ENCODE assay signal across 8 cellular contexts in the genomic region with DNA sequence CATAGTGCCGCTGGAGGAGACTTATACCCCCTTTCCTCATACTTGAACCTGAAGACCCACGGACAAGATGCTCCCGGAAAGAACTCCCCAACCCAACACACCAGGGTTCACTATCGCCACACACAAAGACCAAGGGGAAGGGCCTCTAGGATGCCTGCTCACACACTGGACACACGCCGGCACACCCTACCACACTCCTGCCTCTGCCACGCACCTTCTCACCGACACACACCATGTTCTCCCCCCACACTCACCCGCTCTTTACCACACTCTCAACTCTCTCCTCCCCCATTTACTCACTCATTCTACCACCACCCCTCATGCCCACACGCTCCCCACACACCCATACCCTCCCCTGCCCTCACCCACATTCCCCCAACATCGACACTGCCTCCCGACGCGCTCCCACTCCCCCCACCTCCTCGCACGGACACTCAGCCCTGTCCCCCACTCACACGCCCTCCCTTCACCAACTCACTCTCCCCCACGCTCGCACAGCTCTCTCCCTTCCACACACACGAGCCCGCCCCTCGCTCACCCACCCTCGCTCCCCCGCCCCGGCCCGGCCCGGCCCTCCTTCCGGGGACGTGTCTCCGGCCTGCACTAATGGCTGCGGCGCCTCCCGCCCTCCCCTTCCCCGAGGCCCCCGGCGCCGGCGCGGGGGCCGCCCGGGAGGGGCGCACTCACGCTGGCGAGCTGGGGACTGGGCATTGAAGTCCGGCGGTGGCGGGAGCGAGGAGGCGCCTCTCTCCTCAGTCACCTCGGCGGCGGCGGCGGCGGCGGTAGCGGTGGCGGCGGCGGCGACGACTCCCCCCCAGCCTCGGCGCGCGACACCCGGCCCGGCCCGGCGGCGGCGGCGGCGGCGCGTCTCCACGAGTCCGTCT. TPM values are rescaled to one million over a fixed set of nuclear protein-coding genes. Genes with fewer than 3 reads are reported as not detected.
A peak's percentile ranks its signal among the peaks of the same experiment; 100 is the strongest.
DNase-seq lines count a peak whose midpoint lies in the region; ATAC-seq, FAIRE-seq and TF ChIP-seq lines count a peak whose summit lies in the region.

No MANE protein-coding gene starts in this region.

- peak overlapping the region; percentile 98 to 99 for H3K4me3 Mint-ChIP-seq in CD14-positive monocyte

- dilution Hi-C loops in mammary epithelial cell (cut with HindIII; ENCODE audit: low sequenced_read_pairs) (no loop called here), keratinocyte (cut with MboI; ENCODE audit: extremely low pct_ligation_motif_present, low sequenced_read_pairs) (no loop called here)

- peak overlapping the region; percentile 91 to 99 (median 96) for H3K27ac Mint-ChIP-seq in CD14-positive monocyte

- no peaks in the 10 kb centered on the region for H3K27me3 Mint-ChIP-seq in CD14-positive monocyte (ENCODE audit: low read depth in 3 of 3)

- FAIRE-seq in keratinocyte (lab: Jason Lieb, UNC), result no peak

- H4K20me1 ChIP-seq in mammary epithelial cell (ENCODE audit: insufficient read depth, low read length), result no peaks in the 10 kb centered on the region
- H4K20me1 ChIP-seq in keratinocyte (ENCODE audit: control insufficient read depth, extremely low read depth, insufficient read depth, low read length), result peaks cover 13% of the 10 kb centered on the region

- ATAC-seq in GM19372 (IDR thresholded peaks at IDR 0.05; ENCODE audit: low read depth, unreplicated experiment), result peak; percentile 20

- H3K9ac ChIP-seq in mammary epithelial cell (ENCODE audit: insufficient read depth, low read length) (peak overlapping the region; percentile 88), keratinocyte (ENCODE audit: control insufficient read depth, extremely low read depth, insufficient read depth, low read length) (peak overlapping the region; percentile 97)

- intact Hi-C loops in CD14-positive monocyte (cut with micrococcal nuclease), result loop anchor here in 1 of 2 donors (1.0 to 5.0 kb wide), 3 partner anchors 8 to 400 kb away; a partner anchor contains a TSS
- intact Hi-C loops in mammary epithelial cell (cut with micrococcal nuclease), result loop anchor here (1.0 to 5.0 kb wide), 3 partner anchors 19 to 95 kb away; a partner anchor contains a TSS

- TF ChIP-seq CTCF in CD14-positive monocyte (IDR thresholded peaks at IDR 0.05) (no peak), WI38 (IDR thresholded peaks at IDR 0.05; ENCODE audit: low read depth, low read length) (no peak), mammary epithelial cell (conservative IDR thresholded peaks at IDR 0.05 in 1 of 2, IDR thresholded peaks at IDR 0.05 in 1 of 2; ENCODE audit: extremely low read depth in 1 of 2, insufficient read depth in 1 of 2, low read depth in 1 of 2, low read length in 2 of 2) (no peak), keratinocyte (optimal IDR thresholded peaks at IDR 0.05 in 1 of 3, IDR thresholded peaks at IDR 0.05 in 1 of 3, conservative IDR thresholded peaks at IDR 0.05 in 1 of 3; ENCODE audit: extremely low read depth in 1 of 3, insufficient read depth in 2 of 3, low read length in 3 of 3) (no peak)

- CTCF ChIA-PET in mammary epithelial cell (lab: Charles Lee; ENCODE audit: low non-redundant PET), result interaction anchor here (1.2 kb wide), 1 partner anchor 27 kb away, joined by 12 read pairs; no protein-coding TSS in a partner anchor

- H3K4me2 ChIP-seq in mammary epithelial cell (ENCODE audit: insufficient read depth, low read depth, low read length) (peak overlapping the region; percentile 91), keratinocyte (ENCODE audit: control insufficient read depth, extremely low read depth, insufficient read depth, low read depth, low read length) (peak overlapping the region; percentile 94)

- no peaks in the 10 kb centered on the region for H3K9me3 ChIP-seq in mammary epithelial cell (replicated peaks; ENCODE audit: insufficient read depth, low read length)
- H3K9me3 ChIP-seq in keratinocyte (ENCODE audit: control insufficient read depth, low read depth, low read length), result no peaks in the 10 kb centered on the region

- H3K9me3 Mint-ChIP-seq in CD14-positive monocyte, result no peaks in the 10 kb centered on the region

- peak overlapping the region; percentile 56 for H2AFZ ChIP-seq in mammary epithelial cell (ENCODE audit: low read depth, low read length)
- H2AFZ ChIP-seq in keratinocyte (ENCODE audit: control insufficient read depth, low read length), result peak overlapping the region; percentile 37

- H3K36me3 ChIP-seq in mammary epithelial cell (ENCODE audit: insufficient read depth, low read length) (no peaks in the 10 kb centered on the region), keratinocyte (ENCODE audit: control insufficient read depth in 2 of 2, extremely low read depth in 1 of 2, insufficient read depth in 2 of 2, low read length in 2 of 2) (no peaks in the 10 kb centered on the region)

- H3K27ac ChIP-seq in mammary epithelial cell (ENCODE audit: insufficient read depth, low read depth, low read length), result peak overlapping the region; percentile 86
- peak overlapping the region; percentile 96 for H3K27ac ChIP-seq in keratinocyte (ENCODE audit: control insufficient read depth, insufficient read depth, low read length)

- no TSS peak for BruUV-seq in mammary epithelial cell (replicated peaks; lab: Mats Ljungman, UMichigan)

- H3K79me2 ChIP-seq in mammary epithelial cell (ENCODE audit: insufficient read depth, low read length), result peaks cover 56% of the 10 kb centered on the region
- peaks cover 50% of the 10 kb centered on the region for H3K79me2 ChIP-seq in keratinocyte (ENCODE audit: control insufficient read depth, insufficient read depth, low read length)

- peaks cover 78% of the 10 kb centered on the region for H3K4me1 Mint-ChIP-seq in CD14-positive monocyte

- peaks cover 17 to 23% of the 10 kb centered on the region in 2 donors for H3K36me3 Mint-ChIP-seq in CD14-positive monocyte

- in situ Hi-C loops in mammary epithelial cell (cut with MboI; ENCODE audit: low sequenced_read_pairs in 2 of 2), result no loop called here

- WGBS in mammary epithelial cell (ENCODE audit: low coverage, missing lambda C conversion rate), result 0% methylated on average over 5 of the region's 78 CpGs

- no peaks in the 10 kb centered on the region for H3K9me1 ChIP-seq in keratinocyte (ENCODE audit: control insufficient read depth, extremely low read depth, insufficient read depth, low read length)

- H3K4me1 ChIP-seq in mammary epithelial cell (ENCODE audit: insufficient read depth, low read length), result peaks cover 55% of the 10 kb centered on the region
- H3K4me1 ChIP-seq in keratinocyte (ENCODE audit: control insufficient read depth, extremely low read depth, insufficient read depth, low read length), result peaks cover 53% of the 10 kb centered on the region

- H3K27me3 ChIP-seq in mammary epithelial cell (ENCODE audit: insufficient read depth, low read length) (no peaks in the 10 kb centered on the region), keratinocyte (ENCODE audit: control insufficient read depth, extremely low read depth, insufficient read depth, low read length) (no peaks in the 10 kb centered on the region)

- H3K4me3 ChIP-seq in WI38 (ENCODE audit: low read depth, low read length) (peak overlapping the region; percentile 79), mammary epithelial cell (replicated peaks in 1 of 3; ENCODE audit: insufficient read depth in 1 of 3, low read depth in 2 of 3, low read length in 3 of 3) (peak overlapping the region; percentile 73 to 98 (median 86)), keratinocyte (ENCODE audit: control insufficient read depth in 2 of 3, extremely low read depth in 1 of 3, insufficient read depth in 2 of 3, low read depth in 1 of 3, low read length in 3 of 3) (peak overlapping the region; percentile 74 to 89 (median 88))

- DNase-seq in CD14-positive monocyte (ENCODE audit: low spot score), result peak; percentile 72
- DNase-seq in HK-2 (ENCODE audit: unreplicated experiment), result peak; percentile 75
- peak; percentile 56 for DNase-seq in mammary epithelial cell
- DNase-seq in keratinocyte (ENCODE audit: low read depth, low spot score), result no peak
- DNase-seq in stimulated activated CD4-positive, alpha-beta T cell treated with anti-CD3 and anti-CD28 coated beads, Interleukin-15, amount 100 ng/mL, for 1 hour (ENCODE audit: low read depth in 1 of 2, low spot score in 1 of 2), result peak; percentile 68 to 70
- no peak for DNase-seq in NOMO-1 (lab: John Stamatoyannopoulos, UW; ENCODE audit: unreplicated experiment in 2 of 2)

RNA-seq across cellular contexts. Expression of a gene that starts 0.6 kb away (rescaled TPM):
- polyA plus RNA-seq in CD14-positive monocyte (100 to 1,000 TPM; 294 to 501 TPM), mammary epithelial cell (95.8 TPM), keratinocyte (130 to 368 TPM (median 228 TPM) in 3 replicates)
- 100 to 1,000 TPM; 185 to 216 TPM for total RNA-seq in mammary epithelial cell
- polyA minus RNA-seq in mammary epithelial cell (206 TPM), keratinocyte (115 to 228 TPM (median 199 TPM) in 3 replicates)
- polyA plus RNA-seq in keratinocyte (2011; ENCODE audit: low read depth), result 45.8 TPM
- 133 and 268 TPM in 2 replicates for polyA plus RNA-seq in keratinocyte (2011; cell fraction: cytosol; rRNA removed)
- 43.9 and 72.5 TPM in 2 replicates for polyA plus RNA-seq in keratinocyte (2011; cell fraction: nucleus; rRNA removed)
- 119 and 195 TPM in 2 replicates for polyA plus RNA-seq in keratinocyte (2012; ENCODE audit: low replicate concordance)
- 174 TPM for polyA minus RNA-seq in keratinocyte (2011; cell fraction: cytosol; rRNA and poly(A)+ RNA removed)
- polyA minus RNA-seq in keratinocyte (2011; cell fraction: nucleus; rRNA and poly(A)+ RNA removed), result 37.6 and 72.0 TPM in 2 replicates

Comparison
In these comparisons a context has a peak if more than half of its experiments do, and no peak if none do; other contexts are left out.
1. DNase-seq: peak in CD14-positive monocyte (single experiment), HK-2 (single experiment), mammary epithelial cell (single experiment) and stimulated activated CD4-positive, alpha-beta T cell treated with anti-CD3 and anti-CD28 coated beads, Interleukin-15, amount 100 ng/mL, for 1 hour (2 of 2); none in keratinocyte (single experiment) and NOMO-1 (0 of 2).
2. Peak in every context shown above with its lines, with median percentiles within 50 percentile points of each other: H3K4me3 ChIP-seq.